Comparison of ENCODE assay signal across 20 cellular contexts in genomic region chr7:106348231-106348630, GRCh38.
"Had no signal": no experiment of that assay in that cellular context is flagged by ENCODE, and none has a peak within 500 bp of the region (broad histone marks: within the 10 kb centered on the region; RNA-seq: fewer than 3 reads in every experiment).

No MANE protein-coding gene starts in this region.

- H3K36me3 ChIP-seq: breast epithelium, transverse colon, vagina had no signal

- H3K27ac ChIP-seq: breast epithelium, transverse colon, vagina had no signal

- H3K27me3 ChIP-seq: breast epithelium, transverse colon, vagina had no signal

- H3K9me3 ChIP-seq: vagina had no signal

- ATAC-seq: naive thymus-derived CD8-positive, alpha-beta T cell; stimulated activated naive B cell treated with anti-CD40 and anti-IgM and Interleukin-4, amounts not matched to agents 10 μg/mL and 1 μg/mL and 100 μg/mL, for 72 hours had no signal

- H3K27ac Mint-ChIP-seq: stimulated activated naive B cell treated with anti-CD40 and anti-IgM and Interleukin-4, amounts not matched to agents 10 μg/mL and 1 μg/mL and 100 μg/mL, for 72 hours had no signal

- H3K4me3 Mint-ChIP-seq: naive thymus-derived CD8-positive, alpha-beta T cell; stimulated activated naive B cell treated with anti-CD40 and anti-IgM and Interleukin-4, amounts not matched to agents 10 μg/mL and 1 μg/mL and 100 μg/mL, for 72 hours had no signal

- H3K4me1 ChIP-seq: breast epithelium, transverse colon had no signal

- DNase-seq: activated CD4-positive, alpha-beta T cell treated with anti-CD3 and anti-CD28 coated beads, Interleukin-2, amount 50 U/mL, for 4 hours; activated CD4-positive, CD25-positive, alpha-beta regulatory T cell; activated CD8-positive, alpha-beta memory T cell treated with anti-CD3 and anti-CD28 coated beads, Interleukin-2, amount 50 U/mL, for 48 hours; activated effector memory CD4-positive, alpha-beta T cell treated with Interleukin-2 at 50 U/mL for 16 hours; aorta; cerebellar nuclear complex; effector memory CD4-positive, alpha-beta T cell; foreskin fibroblast; head of caudate nucleus; kidney glomerular epithelial cell; left ventricle myocardium superior; mesenchymal stem cell; naive thymus-derived CD8-positive, alpha-beta T cell; nucleus accumbens; stimulated activated CD4-positive, alpha-beta T cell treated with anti-CD3 and anti-CD28 coated beads, Interleukin-2, amount 100 ng/mL, for 48 hours; stimulated activated naive B cell treated with anti-CD40 and anti-IgM and Interleukin-4, amounts not matched to agents 10 μg/mL and 1 μg/mL and 100 μg/mL, for 72 hours; substantia nigra; transverse colon had no signal

- H3K4me3 ChIP-seq: breast epithelium, transverse colon, vagina had no signal
